Comparison of ENCODE assay signal across 15 cellular contexts in genomic region chr10:83372646-83373045, GRCh38.
"Had no signal": no experiment of that assay in that cellular context is flagged by ENCODE, and none has a peak within 500 bp of the region (broad histone marks: within the 10 kb centered on the region; RNA-seq: fewer than 3 reads in every experiment).

No MANE protein-coding gene starts in this region.

- H3K4me1 Mint-ChIP-seq: activated T-helper 17 cell treated with anti-CD3 and anti-CD28 coated beads, Interleukin-2, amount 50 U/mL, for 72 hours; neural crest cell; stimulated activated naive CD8-positive, alpha-beta T cell treated with anti-CD3 and anti-CD28 coated beads, Interleukin-15, amount 100 ng/mL, for 72 hours had no signal

- DNase-seq: activated CD4-positive, alpha-beta T cell treated with anti-CD3 and anti-CD28 coated beads, Interleukin-2, amount 50 U/mL, for 1 hour; activated naive CD4-positive, alpha-beta T cell treated with anti-CD3 and anti-CD28 coated beads for 36 hours; activated T-cell treated with anti-CD3 and anti-CD28 coated beads for 4 hours; effector memory CD8-positive, alpha-beta T cell; gastrocnemius medialis; heart left ventricle; left colon; lower lobe of right lung; spleen; stimulated activated naive CD8-positive, alpha-beta T cell treated with anti-CD3 and anti-CD28 coated beads, Interleukin-15, amount 100 ng/mL, for 72 hours; T1000 had no signal

- H3K27ac Mint-ChIP-seq: activated naive CD4-positive, alpha-beta T cell treated with anti-CD3 and anti-CD28 coated beads for 36 hours; activated T-helper 17 cell treated with anti-CD3 and anti-CD28 coated beads, Interleukin-2, amount 50 U/mL, for 72 hours; dendritic cell treated with granulocyte-macrophage colony-stimulating factor and Interleukin-4, amounts not matched to agents 40 ng/mL and 50 ng/mL, for 4 days; effector memory CD8-positive, alpha-beta T cell; stimulated activated naive CD8-positive, alpha-beta T cell treated with anti-CD3 and anti-CD28 coated beads, Interleukin-15, amount 100 ng/mL, for 72 hours had no signal

- H3K9me3 ChIP-seq: gastrocnemius medialis, heart left ventricle, lower lobe of right lung, thoracic aorta had no signal

- H3K4me3 ChIP-seq: gastrocnemius medialis, heart left ventricle, lower lobe of right lung, spleen, thoracic aorta had no signal

- H3K27me3 Mint-ChIP-seq: activated T-helper 17 cell treated with anti-CD3 and anti-CD28 coated beads, Interleukin-2, amount 50 U/mL, for 72 hours; dendritic cell treated with granulocyte-macrophage colony-stimulating factor and Interleukin-4, amounts not matched to agents 40 ng/mL and 50 ng/mL, for 4 days; effector memory CD8-positive, alpha-beta T cell; stimulated activated naive CD8-positive, alpha-beta T cell treated with anti-CD3 and anti-CD28 coated beads, Interleukin-15, amount 100 ng/mL, for 72 hours had no signal

- H3K36me3 ChIP-seq: gastrocnemius medialis, heart left ventricle, lower lobe of right lung, spleen, thoracic aorta had no signal

- H3K4me1 ChIP-seq: gastrocnemius medialis, heart left ventricle, lower lobe of right lung, spleen had no signal

- H3K27me3 ChIP-seq: gastrocnemius medialis, heart left ventricle, spleen had no signal

- H3K27ac ChIP-seq: gastrocnemius medialis, heart left ventricle, lower lobe of right lung, spleen, thoracic aorta had no signal

- H3K4me3 Mint-ChIP-seq: activated naive CD4-positive, alpha-beta T cell treated with anti-CD3 and anti-CD28 coated beads for 36 hours; activated T-helper 17 cell treated with anti-CD3 and anti-CD28 coated beads, Interleukin-2, amount 50 U/mL, for 72 hours; dendritic cell treated with granulocyte-macrophage colony-stimulating factor and Interleukin-4, amounts not matched to agents 40 ng/mL and 50 ng/mL, for 4 days; effector memory CD8-positive, alpha-beta T cell; neural crest cell; stimulated activated naive CD8-positive, alpha-beta T cell treated with anti-CD3 and anti-CD28 coated beads, Interleukin-15, amount 100 ng/mL, for 72 hours had no signal
